In genomic region chr9:72844440-72844768, GRCh38 we compare ENCODE assay signal across 2 cellular contexts.
TF ChIP-seq lines count a peak whose summit lies in the region.

No MANE protein-coding gene starts in this region.

TF ChIP-seq in A549, 52 proteins besides CTCF, POLR2A, EP300 and RAD21 (continued from another document):
- TF ChIP-seq CHD2 (IDR thresholded peaks at IDR 0.05; ENCODE audit: low read length, partially characterized antibody) = no peak
- no peak for TF ChIP-seq CBX2 (IDR thresholded peaks at IDR 0.05; ENCODE audit: borderline replicate concordance, low read depth)
- TF ChIP-seq, protein P1, sequence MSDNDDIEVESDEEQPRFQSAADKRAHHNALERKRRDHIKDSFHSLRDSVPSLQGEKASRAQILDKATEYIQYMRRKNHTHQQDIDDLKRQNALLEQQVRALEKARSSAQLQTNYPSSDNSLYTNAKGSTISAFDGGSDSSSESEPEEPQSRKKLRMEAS (IDR thresholded peaks at IDR 0.05) = no peak
- no peak for TF ChIP-seq FOSL2 (IDR thresholded peaks at IDR 0.05)
- no peak for TF ChIP-seq FOSL2 (CRISPR knock-in tag; IDR thresholded peaks at IDR 0.05)
- TF ChIP-seq RNF2 (IDR thresholded peaks at IDR 0.05; ENCODE audit: borderline replicate concordance, low read depth) = no peak

TF ChIP-seq in HCT116, 20 proteins besides CTCF, POLR2A, EP300 and RAD21 (continued from another document):
- no peak for TF ChIP-seq ATF3 (IDR thresholded peaks at IDR 0.05)
- no peak for TF ChIP-seq JUND (IDR thresholded peaks at IDR 0.05)
- no peak for TF ChIP-seq EGR1 (IDR thresholded peaks at IDR 0.05; ENCODE audit: low read depth)
- TF ChIP-seq ELF1 (IDR thresholded peaks at IDR 0.05; ENCODE audit: borderline replicate concordance, low read depth) = no peak
- TF ChIP-seq CEBPB (IDR thresholded peaks at IDR 0.05; ENCODE audit: low read depth) = no peak
- TF ChIP-seq ZBTB33 (IDR thresholded peaks at IDR 0.05; ENCODE audit: extremely low read depth, insufficient replicate concordance, low read length) = no peak
- TF ChIP-seq SIN3A (IDR thresholded peaks at IDR 0.05; ENCODE audit: low read depth) = no peak
- TF ChIP-seq EZH2phosphoT487 (IDR thresholded peaks at IDR 0.05; ENCODE audit: borderline replicate concordance) = no peak
- TF ChIP-seq CBX3 (IDR thresholded peaks at IDR 0.05; ENCODE audit: low read depth) = no peak
- no peak for TF ChIP-seq POLR2AphosphoS5 (IDR thresholded peaks at IDR 0.05; ENCODE audit: low read depth, low read length)
